ENCODE assay signal across 12 cellular contexts in the genomic region with DNA sequence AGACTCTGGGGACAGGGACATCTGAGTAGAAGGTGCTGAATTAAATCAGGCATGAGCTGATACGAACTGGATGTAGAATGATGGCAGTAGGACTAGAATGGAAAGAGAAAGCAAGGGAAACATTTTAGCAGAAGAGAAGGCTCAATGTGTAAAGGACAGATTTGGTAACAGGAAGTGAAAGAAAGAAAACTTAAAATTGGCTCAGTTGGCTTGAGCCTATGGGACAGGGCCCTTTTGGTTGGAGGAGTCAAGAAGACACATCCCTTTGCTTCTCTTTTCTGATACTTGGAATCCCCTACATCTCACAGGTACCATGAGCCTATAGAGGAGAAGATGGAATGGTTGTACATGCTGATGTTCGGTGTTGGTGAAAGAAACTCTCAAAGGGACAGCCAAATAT.
"Had no signal": no experiment of that assay in that cellular context is flagged by ENCODE, and none has a peak within 500 bp of the region (broad histone marks: within the 10 kb centered on the region; RNA-seq: fewer than 3 reads in every experiment).

No MANE protein-coding gene starts in this region.

- H3K4me1 ChIP-seq: ascending aorta, heart left ventricle had no signal

- H3K4me3 ChIP-seq: ascending aorta, heart left ventricle, thoracic aorta had no signal

- H3K36me3 ChIP-seq: ascending aorta, heart left ventricle, thoracic aorta had no signal

- DNase-seq: activated CD4-positive, alpha-beta T cell treated with anti-CD3 and anti-CD28 coated beads for 36 hours; activated CD8-positive, alpha-beta memory T cell treated with anti-CD3 and anti-CD28 coated beads, Interleukin-2, amount 50 U/mL, for 48 hours; activated CD8-positive, alpha-beta T cell treated with anti-CD3 and anti-CD28 coated beads for 36 hours; activated naive CD4-positive, alpha-beta T cell treated with Interleukin-2 at 50 U/mL for 16 hours; activated naive CD8-positive, alpha-beta T cell treated with anti-CD3 and anti-CD28 coated beads, Interleukin-2, amount 50 U/mL, for 24 hours; heart left ventricle; naive thymus-derived CD4-positive, alpha-beta T cell; retina; stimulated activated CD4-positive, alpha-beta T cell treated with anti-CD3 and anti-CD28 coated beads, Interleukin-4, amount 100 ng/mL, for 24 hours had no signal

- H3K9me3 ChIP-seq: ascending aorta, heart left ventricle, thoracic aorta had no signal

- H3K27me3 ChIP-seq: ascending aorta, heart left ventricle had no signal

- ATAC-seq: activated CD4-positive, alpha-beta T cell treated with anti-CD3 and anti-CD28 coated beads for 36 hours; activated CD8-positive, alpha-beta T cell treated with anti-CD3 and anti-CD28 coated beads for 36 hours; activated naive CD8-positive, alpha-beta T cell treated with anti-CD3 and anti-CD28 coated beads, Interleukin-2, amount 50 U/mL, for 24 hours; heart left ventricle; naive thymus-derived CD4-positive, alpha-beta T cell had no signal

- H3K27ac ChIP-seq: ascending aorta, heart left ventricle, thoracic aorta, VCaP had no signal
